21 cellular contexts compared by ENCODE assay signal in genomic region chr10:75245354-75246001, GRCh38. TPM values are rescaled to one million over a fixed set of nuclear protein-coding genes. Genes with fewer than 3 reads are reported as not detected.
DNase-seq lines count a peak whose midpoint lies in the region; ATAC-seq and TF ChIP-seq lines count a peak whose summit lies in the region.
"Had no signal": no experiment of that assay in that cellular context is flagged by ENCODE, and none has a peak within 500 bp of the region (broad histone marks: within the 10 kb centered on the region; RNA-seq: fewer than 3 reads in every experiment).

No MANE protein-coding gene starts in this region.

- no peak overlapping the region for H3K9ac ChIP-seq in Karpas-422 (ENCODE audit: low read length)

- H3K36me3 ChIP-seq in body of pancreas (replicated peaks in 1 of 2; ENCODE audit: insufficient read depth in 1 of 2, low read depth in 2 of 2): no peaks in the 10 kb centered on the region
- no peaks in the 10 kb centered on the region for H3K36me3 ChIP-seq in right lobe of liver
- H3K36me3 ChIP-seq in upper lobe of right lung: no peaks in the 10 kb centered on the region
- H3K36me3 ChIP-seq in Karpas-422 (ENCODE audit: insufficient read depth, low read length): no peaks in the 10 kb centered on the region
- H3K36me3 ChIP-seq: gastrocnemius medialis, tibial nerve had no signal

- H3K27me3 ChIP-seq in body of pancreas (no peaks in the 10 kb centered on the region), right lobe of liver (no peaks in the 10 kb centered on the region), upper lobe of right lung (no peaks in the 10 kb centered on the region), Karpas-422 (ENCODE audit: low read length) (no peaks in the 10 kb centered on the region)
- H3K27me3 ChIP-seq: dorsolateral prefrontal cortex, gastrocnemius medialis, tibial nerve had no signal

- H4K20me1 ChIP-seq in Karpas-422 (ENCODE audit: insufficient read depth, low read depth, low read length): no peaks in the 10 kb centered on the region

- TF ChIP-seq CTCF in body of pancreas (IDR thresholded peaks at IDR 0.05) (no peak), right lobe of liver (IDR thresholded peaks at IDR 0.05) (no peak), upper lobe of right lung (IDR thresholded peaks at IDR 0.05) (no peak)

- H3K4me2 ChIP-seq in Karpas-422 (ENCODE audit: low read depth, low read length, poor library complexity, severe bottlenecking): no peak overlapping the region

- H3K27ac ChIP-seq in body of pancreas (peak overlapping the region in 3 of 4 donors; percentile 2 to 53 (median 6)), right lobe of liver (peak overlapping the region in 1 of 3 donors; percentile 57), upper lobe of right lung (no peak overlapping the region), Karpas-422 (ENCODE audit: low read length) (no peak overlapping the region)
- H3K27ac ChIP-seq: dorsolateral prefrontal cortex, gastrocnemius medialis, SK-N-MC, tibial nerve had no signal

- H3K4me3 ChIP-seq in body of pancreas: no peak overlapping the region
- no peak overlapping the region for H3K4me3 ChIP-seq in right lobe of liver
- no peak overlapping the region for H3K4me3 ChIP-seq in upper lobe of right lung
- H3K4me3 ChIP-seq in Karpas-422 (ENCODE audit: low read length): no peak overlapping the region
- H3K4me3 ChIP-seq: dorsolateral prefrontal cortex, gastrocnemius medialis, SK-N-MC, tibial nerve had no signal

- TF ChIP-seq POLR2A in body of pancreas (IDR thresholded peaks at IDR 0.05): no peak
- TF ChIP-seq POLR2A in right lobe of liver (IDR thresholded peaks at IDR 0.05): no peak
- no peak for TF ChIP-seq POLR2A in erythroblast (IDR thresholded peaks at IDR 0.05; ENCODE audit: low read length)

- no peaks in the 10 kb centered on the region for H3K9me2 ChIP-seq in Karpas-422 (replicated peaks; ENCODE audit: insufficient read depth, low read length)

- ATAC-seq in body of pancreas (peak; percentile 15), right lobe of liver (peak; percentile 14 to 41 (median 30)), upper lobe of right lung (peak; percentile 47)
- ATAC-seq: gastrocnemius medialis; natural killer cell treated with Interleukin-12 subunit alpha and Interleukin-12 subunit beta and Interleukin-15 and Interleukin-18, amount 100 ng/mL, for 72 hours had no signal

- intact Hi-C loops in body of pancreas (cut with DNase I) (no loop called here), right lobe of liver (cut with DNase I) (no loop called here), upper lobe of right lung (cut with DNase I) (no loop called here)

- 86 to 94% methylated on average over 2 to 8 of the region's 8 CpGs for WGBS in body of pancreas, 2 donors
- WGBS in right lobe of liver (ENCODE audit: insufficient coverage, low coverage, low lambda C conversion rate, missing lambda C conversion rate): 69% methylated on average over 3 of the region's 8 CpGs

- H3K4me1 ChIP-seq in body of pancreas (peaks cover 16% of the 10 kb centered on the region), right lobe of liver (peaks cover 0 to 23% (median 9%) of the 10 kb centered on the region in 4 donors), upper lobe of right lung (no peaks in the 10 kb centered on the region), Karpas-422 (ENCODE audit: low read length) (peaks cover 9% of the 10 kb centered on the region)
- H3K4me1 ChIP-seq: tibial nerve had no signal

- H3K79me2 ChIP-seq in Karpas-422 (ENCODE audit: low read length): no peaks in the 10 kb centered on the region

- H3K9me3 ChIP-seq in body of pancreas: no peaks in the 10 kb centered on the region
- H3K9me3 ChIP-seq in right lobe of liver: no peaks in the 10 kb centered on the region
- no peaks in the 10 kb centered on the region for H3K9me3 ChIP-seq in upper lobe of right lung
- H3K9me3 ChIP-seq in Karpas-422 (ENCODE audit: low read length): no peaks in the 10 kb centered on the region
- H3K9me3 ChIP-seq: Caco-2, gastrocnemius medialis, tibial nerve had no signal

- H2AFZ ChIP-seq in Karpas-422 (ENCODE audit: low read length): no peak overlapping the region

- peak; percentile 26 for DNase-seq in NCI-H510A (lab: John Stamatoyannopoulos, UW)
- no peak for DNase-seq in NCI-H510A treated with DMSO at 0.1 percent for 48 hours (lab: John Stamatoyannopoulos, UW)
- peak in 1 of 4 donors; percentile 62 for DNase-seq in body of pancreas
- DNase-seq in right lobe of liver: peak in 1 of 3 donors; percentile 36
- DNase-seq in upper lobe of right lung: no peak
- no peak for DNase-seq in erythroblast (lab: John Stamatoyannopoulos, UW)
- no peak for DNase-seq in DMS53 treated with DMSO at 0.1 percent for 48 hours (lab: John Stamatoyannopoulos, UW; ENCODE audit: unreplicated experiment)
- DNase-seq in Karpas-422: no peak
- DNase-seq: 8988T; activated B cell treated with CpG ODN at 0.5 μM for 24 hours; activated CD4-positive, alpha-beta memory T cell treated with anti-CD3 and anti-CD28 coated beads, Interleukin-2, amount 10 ng/mL, durations not matched to agents 7 days and 5 days; activated naive CD4-positive, alpha-beta T cell; activated T-cell treated with anti-CD3 and anti-CD28 coated beads for 4 hours; amygdala; Caco-2; dorsolateral prefrontal cortex; gastrocnemius medialis; NCI-H524 treated with DMSO at 0.1 percent for 48 hours had no signal

RNA-seq across cellular contexts. Expression of gene COMTD1, which starts 9.7 kb away (rescaled TPM):
- 100 to 1,000 TPM; 156 to 301 TPM for total RNA-seq in body of pancreas
- 10 to 100 TPM; 14.3 to 88.7 (median 22.1) TPM for total RNA-seq in right lobe of liver
- total RNA-seq in upper lobe of right lung: 21.8 TPM
- total RNA-seq in Karpas-422 (2014; rRNA removed; shearing (Covaris generic); ENCODE audit: low replicate concordance): 14.4 and 75.0 TPM in 2 replicates

RNA-seq across cellular contexts. Expression of gene VDAC2, which starts 34.9 kb away (rescaled TPM):
- total RNA-seq in body of pancreas: 10 to 100 TPM; 52.7 to 71.3 TPM
- 10 to 100 TPM; 48.3 to 92.7 (median 70.2) TPM for total RNA-seq in right lobe of liver
- 119 TPM for total RNA-seq in upper lobe of right lung
- 84.2 and 128 TPM in 2 replicates for total RNA-seq in Karpas-422 (2014; rRNA removed; shearing (Covaris generic); ENCODE audit: low replicate concordance)

Comparison
In these comparisons a context has a peak if more than half of its experiments do, and no peak if none do; other contexts are left out.
1. H3K27ac ChIP-seq: peak in body of pancreas (3 of 4); none in upper lobe of right lung (single experiment) and Karpas-422 (single experiment).
2. Peak in every context shown above with its lines, with median percentiles within 50 percentile points of each other: ATAC-seq.